12 cellular contexts compared by ENCODE assay signal in genomic region chr14:93917141-93917540, GRCh38. TPM values are rescaled to one million over a fixed set of nuclear protein-coding genes. Genes with fewer than 3 reads are reported as not detected.
"Had no signal": no experiment of that assay in that cellular context is flagged by ENCODE, and none has a peak within 500 bp of the region (broad histone marks: within the 10 kb centered on the region; RNA-seq: fewer than 3 reads in every experiment).

No MANE protein-coding gene starts in this region.

- H3K36me3 ChIP-seq: HAP-1 had no signal

- H3K4me1 ChIP-seq: HAP-1 had no signal

- DNase-seq: GM23248, GOT3, H7, HFFc6, IMR-90, KG1 had no signal

- H3K9ac ChIP-seq: GM23248 had no signal

- H3K4me3 Mint-ChIP-seq: HFFc6 had no signal

- H3K27ac Mint-ChIP-seq: HFFc6 had no signal

- FAIRE-seq: K562 had no signal

- ATAC-seq: HCT116, K562 had no signal

- H3K4me3 ChIP-seq: GM23248, HAP-1, K562 had no signal

- H2AFZ ChIP-seq: GM23248 had no signal

- H3K9me3 ChIP-seq: HAP-1 had no signal

- H3K27ac ChIP-seq: GM23248, HL-60 had no signal

RNA-seq across cellular contexts. Expression of gene FAM181A, which starts 10.0 kb away (rescaled TPM):
- total RNA-seq: GM23248, H4, H7, HFFc6, HT1080, IMR-90, K562 had no signal
- polyA plus RNA-seq: GM23248, IMR-90, K562 had no signal

RNA-seq across cellular contexts. Expression of gene ASB2, which starts 59.2 kb away (rescaled TPM):
- total RNA-seq: GM23248, H4, HFFc6, HT1080, K562 had no signal
- polyA plus RNA-seq: K562 had no signal
